Comparison of ENCODE assay signal across 8 cellular contexts in the genomic region with DNA sequence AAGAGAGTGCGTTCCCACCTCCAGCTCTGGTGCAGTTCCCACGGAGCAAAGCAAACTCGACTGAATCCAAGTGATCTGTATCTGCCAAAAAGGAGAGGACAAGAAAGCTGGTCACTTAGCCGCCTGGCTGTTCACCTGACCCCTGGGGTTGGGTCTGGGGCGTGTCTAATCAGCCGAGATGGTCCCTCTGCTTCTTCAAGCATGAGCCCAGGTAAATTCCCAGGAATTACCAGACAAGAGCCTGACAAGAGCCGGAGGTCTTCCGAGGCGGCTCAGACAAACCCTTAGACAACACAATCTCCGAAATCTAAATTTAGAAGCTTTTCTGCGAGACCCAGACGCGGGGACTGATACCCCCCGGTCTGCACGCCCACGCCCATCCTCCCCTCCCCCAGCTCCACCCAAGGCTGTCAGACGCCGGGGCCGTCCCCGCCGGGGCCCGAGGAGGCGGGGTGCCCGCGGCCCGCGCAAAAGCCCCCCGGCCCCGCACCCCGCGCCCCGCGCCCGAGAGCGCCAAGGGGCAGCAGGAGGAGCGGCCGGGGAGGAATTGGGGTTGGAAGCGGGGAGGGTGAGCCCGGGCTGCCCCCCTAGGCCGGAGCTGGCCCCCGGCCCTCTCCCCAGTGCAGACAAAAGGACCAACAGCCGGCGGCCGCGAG. TPM values are rescaled to one million over a fixed set of nuclear protein-coding genes. Genes with fewer than 3 reads are reported as not detected.
DNase-seq lines count a peak whose midpoint lies in the region.

No MANE protein-coding gene starts in this region.

- no peaks in the 10 kb centered on the region for H4K20me1 ChIP-seq in GM23248 (ENCODE audit: insufficient read depth)

- POLR2A ChIA-PET in activated CD4-positive, alpha-beta memory T cell treated with anti-CD3 and anti-CD28 coated beads, Interleukin-2, amount 10 ng/mL, durations not matched to agents 7 days and 5 days (lab: Charles Lee) = interaction anchor here (0.7 to 8.4 kb wide), 21 partner anchors 9 to 1359 kb away, joined by 3 to 111 read pairs (median 6); partner anchors contain the start of genes AP1G1 and IST1

- peaks cover 29% of the 10 kb centered on the region for H3K36me3 Mint-ChIP-seq in activated CD4-positive, alpha-beta memory T cell treated with anti-CD3 and anti-CD28 coated beads, Interleukin-2, amount 10 ng/mL, durations not matched to agents 7 days and 5 days (ENCODE audit: low read depth)

- no peaks in the 10 kb centered on the region for H3K27me3 ChIP-seq in GM23248 (replicated peaks; ENCODE audit: insufficient read depth)
- H3K27me3 ChIP-seq in effector memory CD4-positive, alpha-beta T cell (replicated peaks; ENCODE audit: control insufficient read depth, insufficient read depth, low read length, poor library complexity, severe bottlenecking) = no peaks in the 10 kb centered on the region

- DNase-seq in EH (ENCODE audit: low read depth) (peak; percentile 31), GM23248 (peak; percentile 43), M059J (ENCODE audit: low read depth) (peak; percentile 44), middle frontal gyrus (ENCODE audit: extremely low spot score, low spot score) (peak; percentile 10), NCI-H2081 treated with DMSO at 0.1 percent for 48 hours (lab: John Stamatoyannopoulos, UW) (no peak)
- peak; percentile 35 for DNase-seq in activated CD4-positive, alpha-beta memory T cell treated with anti-CD3 and anti-CD28 coated beads, Interleukin-2, amount 10 ng/mL, durations not matched to agents 7 days and 5 days
- DNase-seq in effector memory CD4-positive, alpha-beta T cell = peak; percentile 43 to 45 (median 44)
- peak; percentile 31 to 63 (median 54) for DNase-seq in stimulated activated naive CD4-positive, alpha-beta T cell (lab: John Stamatoyannopoulos, UW)

- CTCF ChIA-PET in activated CD4-positive, alpha-beta memory T cell treated with anti-CD3 and anti-CD28 coated beads, Interleukin-2, amount 10 ng/mL, durations not matched to agents 7 days and 5 days (lab: Charles Lee) = interaction anchor here (0.7 to 6.2 kb wide), 26 partner anchors 11 to 318 kb away, joined by 3 to 97 read pairs (median 5); partner anchors contain the start of genes AP1G1 and IST1

- H2AFZ ChIP-seq in GM23248 = peak overlapping the region; percentile 97

- in situ Hi-C loops in GM23248 (cut with MboI) = no loop called here

- no peak overlapping the region; the same call in 1 of the 2 replicates for H3K27ac ChIP-seq in GM23248
- peak overlapping the region; percentile 91 for H3K27ac ChIP-seq in effector memory CD4-positive, alpha-beta T cell (ENCODE audit: insufficient read depth, low read length, poor library complexity, severe bottlenecking)

- H3K9me2 ChIP-seq in GM23248 (ENCODE audit: insufficient read depth) = no peaks in the 10 kb centered on the region

- peak overlapping the region; percentile 85 for H3K9ac ChIP-seq in GM23248

- H3K4me1 ChIP-seq in GM23248 (ENCODE audit: insufficient read depth) = peaks cover 7% of the 10 kb centered on the region
- H3K4me1 ChIP-seq in effector memory CD4-positive, alpha-beta T cell (ENCODE audit: control insufficient read depth, insufficient read depth, low read length, poor library complexity, severe bottlenecking) = peaks cover 22% of the 10 kb centered on the region

- 2% methylated on average over 12 to 44 of the region's 45 CpGs for WGBS in GM23248 (ENCODE audit: low coverage in 1 of 2, low lambda C conversion rate in 2 of 2, missing lambda C conversion rate in 2 of 2), 2 experiments

- H3K4me2 ChIP-seq in GM23248 (ENCODE audit: unreplicated experiment) = peak overlapping the region; percentile 89

- no peaks in the 10 kb centered on the region for H3K79me2 ChIP-seq in GM23248 (ENCODE audit: insufficient read depth)

- H3F3A ChIP-seq in GM23248 (ENCODE audit: insufficient read depth) = peaks cover 18% of the 10 kb centered on the region; the same call in 1 of the 2 replicates

- no peaks in the 10 kb centered on the region for H3K9me3 ChIP-seq in GM23248 (ENCODE audit: low read depth)
- no peaks in the 10 kb centered on the region for H3K9me3 ChIP-seq in effector memory CD4-positive, alpha-beta T cell (ENCODE audit: control insufficient read depth, low read length)

- H3K27me3 Mint-ChIP-seq in activated CD4-positive, alpha-beta memory T cell treated with anti-CD3 and anti-CD28 coated beads, Interleukin-2, amount 10 ng/mL, durations not matched to agents 7 days and 5 days = peaks cover 5% of the 10 kb centered on the region

- H3K4me1 Mint-ChIP-seq in activated CD4-positive, alpha-beta memory T cell treated with anti-CD3 and anti-CD28 coated beads, Interleukin-2, amount 10 ng/mL, durations not matched to agents 7 days and 5 days = peaks cover 45% of the 10 kb centered on the region

- peak overlapping the region; percentile 62 for H3K27ac Mint-ChIP-seq in activated CD4-positive, alpha-beta memory T cell treated with anti-CD3 and anti-CD28 coated beads, Interleukin-2, amount 10 ng/mL, durations not matched to agents 7 days and 5 days

- H3K9me3 Mint-ChIP-seq in activated CD4-positive, alpha-beta memory T cell treated with anti-CD3 and anti-CD28 coated beads, Interleukin-2, amount 10 ng/mL, durations not matched to agents 7 days and 5 days = no peaks in the 10 kb centered on the region

- peak overlapping the region; percentile 91 for H3K4me3 ChIP-seq in GM23248
- H3K4me3 ChIP-seq in effector memory CD4-positive, alpha-beta T cell (ENCODE audit: insufficient read depth, low read depth, low read length, poor library complexity, severe bottlenecking) = peak overlapping the region; percentile 87

- H3K4me3 Mint-ChIP-seq in activated CD4-positive, alpha-beta memory T cell treated with anti-CD3 and anti-CD28 coated beads, Interleukin-2, amount 10 ng/mL, durations not matched to agents 7 days and 5 days = peak overlapping the region; percentile 73

- H3K36me3 ChIP-seq in GM23248 (ENCODE audit: low read depth) = no peaks in the 10 kb centered on the region
- H3K36me3 ChIP-seq in effector memory CD4-positive, alpha-beta T cell (ENCODE audit: control insufficient read depth, insufficient read depth, low read length) = peaks cover 4% of the 10 kb centered on the region

RNA-seq across cellular contexts. Expression of gene ZNF821, which starts 0.7 kb away (rescaled TPM):
- total RNA-seq in GM23248 (2014; rRNA removed; shearing (Covaris generic)) = 17.8 and 21.4 TPM in 2 replicates
- polyA plus RNA-seq in GM23248 (2016; fragmentation: Nextera tagmentation; extraction: Ambion mirVana) = 5.7 and 6.3 TPM in 2 replicates
- total RNA-seq in M059J (2014; rRNA removed; shearing (Covaris generic)) = 12.9 and 13.8 TPM in 2 replicates
- total RNA-seq in activated CD4-positive, alpha-beta memory T cell treated with anti-CD3 and anti-CD28 coated beads, Interleukin-2, amount 10 ng/mL, durations not matched to agents 7 days and 5 days = 10 to 100 TPM; 11.4 to 11.9 TPM

RNA-seq across cellular contexts. Expression of gene IST1, which starts 12.0 kb away (rescaled TPM):
- total RNA-seq in GM23248 (2014; rRNA removed; shearing (Covaris generic)) = 149 and 175 TPM in 2 replicates
- 102 and 113 TPM in 2 replicates for polyA plus RNA-seq in GM23248 (2016; fragmentation: Nextera tagmentation; extraction: Ambion mirVana)
- total RNA-seq in M059J (2014; rRNA removed; shearing (Covaris generic)) = 233 and 241 TPM in 2 replicates
- total RNA-seq in activated CD4-positive, alpha-beta memory T cell treated with anti-CD3 and anti-CD28 coated beads, Interleukin-2, amount 10 ng/mL, durations not matched to agents 7 days and 5 days = 100 to 1,000 TPM; 227 to 229 TPM

RNA-seq across cellular contexts. Expression of gene ATXN1L, which starts 37.5 kb away (rescaled TPM):
- 10.2 and 12.6 TPM in 2 replicates for total RNA-seq in GM23248 (2014; rRNA removed; shearing (Covaris generic))
- 6.2 and 6.8 TPM in 2 replicates for polyA plus RNA-seq in GM23248 (2016; fragmentation: Nextera tagmentation; extraction: Ambion mirVana)
- total RNA-seq in M059J (2014; rRNA removed; shearing (Covaris generic)) = 10.5 and 15.0 TPM in 2 replicates
- 10 to 100 TPM; 23.6 to 24.8 TPM for total RNA-seq in activated CD4-positive, alpha-beta memory T cell treated with anti-CD3 and anti-CD28 coated beads, Interleukin-2, amount 10 ng/mL, durations not matched to agents 7 days and 5 days
